In genomic region chr1:210250665-210250997, GRCh38 we compare ENCODE assay signal across 8 cellular contexts. TPM values are rescaled to one million over a fixed set of nuclear protein-coding genes. Genes with fewer than 3 reads are reported as not detected.
DNase-seq lines count a peak whose midpoint lies in the region; ATAC-seq and TF ChIP-seq lines count a peak whose summit lies in the region.

No MANE protein-coding gene starts in this region.

- H3K27me3 Mint-ChIP-seq in CD4-positive, alpha-beta T cell, result peaks cover 87% of the 10 kb centered on the region

- TF ChIP-seq RAD21 in SK-N-SH (IDR thresholded peaks at IDR 0.05; ENCODE audit: low read length), result no peak

- no peak for TF ChIP-seq EP300 in SK-N-SH (IDR thresholded peaks at IDR 0.05; ENCODE audit: borderline replicate concordance in 1 of 2, low read depth in 1 of 2, low read length in 1 of 2)

- H3K27ac ChIP-seq in CD4-positive, alpha-beta T cell (ENCODE audit: low read depth, low read length), result no peak overlapping the region
- peak overlapping the region in 1 of 2 experiments; percentile 83; a peak in 2 of 4 replicates for H3K27ac ChIP-seq in SK-N-SH (ENCODE audit: low read depth in 2 of 2, low read length in 1 of 2)
- H3K27ac ChIP-seq in right cardiac atrium (ENCODE audit: low read length), result no peak overlapping the region
- no peak overlapping the region for H3K27ac ChIP-seq in gastrocnemius medialis

- H3K36me3 ChIP-seq in SK-N-SH (replicated peaks in 1 of 2; ENCODE audit: control insufficient read depth in 1 of 2, insufficient read depth in 2 of 2, low read length in 1 of 2) (no peaks in the 10 kb centered on the region), gastrocnemius medialis (no peaks in the 10 kb centered on the region)

- no peaks in the 10 kb centered on the region for H3F3A ChIP-seq in SK-N-SH (replicated peaks; ENCODE audit: insufficient read depth)

- no peak overlapping the region for H3K27ac Mint-ChIP-seq in CD4-positive, alpha-beta T cell

- H3K9me3 Mint-ChIP-seq in CD4-positive, alpha-beta T cell, result no peaks in the 10 kb centered on the region

- no peak overlapping the region for H3K9ac ChIP-seq in SK-N-SH

- TF ChIP-seq CTCF in CD4-positive, alpha-beta T cell (IDR thresholded peaks at IDR 0.05), result no peak
- TF ChIP-seq CTCF in SK-N-SH (IDR thresholded peaks at IDR 0.05) (no peak), gastrocnemius medialis (IDR thresholded peaks at IDR 0.05 in 4 of 5, conservative IDR thresholded peaks at IDR 0.05 in 1 of 5) (no peak)

- no peak for TF ChIP-seq POLR2A in gastrocnemius medialis (IDR thresholded peaks at IDR 0.05)

- no peaks in the 10 kb centered on the region for H3K9me3 ChIP-seq in CD4-positive, alpha-beta T cell (ENCODE audit: control insufficient read depth, low read length)
- H3K9me3 ChIP-seq in SK-N-SH, result no peaks in the 10 kb centered on the region
- no peaks in the 10 kb centered on the region for H3K9me3 ChIP-seq in right cardiac atrium (ENCODE audit: control insufficient read depth, low read length)
- H3K9me3 ChIP-seq in gastrocnemius medialis, result no peaks in the 10 kb centered on the region

- peak overlapping the region; percentile 81 for H3K4me2 ChIP-seq in SK-N-SH

- H3K4me3 Mint-ChIP-seq in CD4-positive, alpha-beta T cell, result peak overlapping the region; percentile 34

- POLR2A ChIA-PET in CD4-positive, alpha-beta T cell (lab: Charles Lee), result no interaction called here
- POLR2A ChIA-PET in SK-N-SH (lab: Yijun Ruan, JAX), result interaction anchor here (1.2 to 2.6 kb wide), 3 partner anchors 18 to 52 kb away, joined by 3 to 26 read pairs (median 12); partner anchors contain the start of gene SERTAD4

- H3K27me3 ChIP-seq in CD4-positive, alpha-beta T cell (ENCODE audit: control insufficient read depth, insufficient read depth, low read length), result peaks cover 80% of the 10 kb centered on the region
- H3K27me3 ChIP-seq in SK-N-SH (ENCODE audit: insufficient read depth), result no peaks in the 10 kb centered on the region
- H3K27me3 ChIP-seq in right cardiac atrium (ENCODE audit: control insufficient read depth, insufficient read depth), result no peaks in the 10 kb centered on the region
- H3K27me3 ChIP-seq in gastrocnemius medialis, result peaks cover 0 to 17% (median 0%) of the 10 kb centered on the region in 3 donors

- no peaks in the 10 kb centered on the region for H3K36me3 Mint-ChIP-seq in CD4-positive, alpha-beta T cell (ENCODE audit: low read depth)

- H3K79me2 ChIP-seq in SK-N-SH (ENCODE audit: insufficient read depth), result no peaks in the 10 kb centered on the region

- H3K4me1 ChIP-seq in SK-N-SH (ENCODE audit: control insufficient read depth in 1 of 2, insufficient read depth in 2 of 2, low read depth in 1 of 2, low read length in 1 of 2) (peaks cover 11 to 21% of the 10 kb centered on the region in 2 experiments; a peak in 3 of 4 replicates), right cardiac atrium (ENCODE audit: control insufficient read depth, insufficient read depth, low read length) (peaks cover 4% of the 10 kb centered on the region), gastrocnemius medialis (peaks cover 6 to 12% of the 10 kb centered on the region in 2 donors)

- 23% methylated on average over 11 of the region's 11 CpGs for WGBS in SK-N-SH (ENCODE audit: low lambda C conversion rate)
- 15% methylated on average over 11 of the region's 11 CpGs for WGBS in right cardiac atrium

- H2AFZ ChIP-seq in SK-N-SH (ENCODE audit: low read depth), result peak overlapping the region; percentile 45; the same call in 1 of the 2 replicates

- CTCF ChIA-PET in CD4-positive, alpha-beta T cell (lab: Charles Lee), result no interaction called here
- CTCF ChIA-PET in SK-N-SH (lab: Yijun Ruan, JAX), result interaction anchor here (1.0 to 2.5 kb wide), 5 partner anchors 10 to 44 kb away, joined by 3 to 9 read pairs (median 5); partner anchors contain the start of gene SERTAD4

- H3K4me3 ChIP-seq in SK-N-SH (ENCODE audit: low read depth in 2 of 2, low read length in 1 of 2), result peak overlapping the region; percentile 49 to 64
- peak overlapping the region; percentile 52 for H3K4me3 ChIP-seq in right cardiac atrium (ENCODE audit: low read length)
- peak overlapping the region; percentile 43 to 59 (median 52) for H3K4me3 ChIP-seq in gastrocnemius medialis

- in situ Hi-C loops in gastrocnemius medialis (cut with MboI; ENCODE audit: low sequenced_read_pairs in 4 of 4), result no loop called here

- intact Hi-C loops in CD4-positive, alpha-beta T cell (cut with DNase I, micrococcal nuclease), result no loop called here
- intact Hi-C loops in right cardiac atrium (cut with DNase I) (loop anchor here in 1 of 4 donors (10.0 kb wide), 1 partner anchor 54 kb away; no protein-coding TSS in a partner anchor), gastrocnemius medialis (cut with DNase I; ENCODE audit: low total_unique reads) (no loop called here)

- no peak for DNase-seq in CD4-positive, alpha-beta T cell
- peak; percentile 82 for DNase-seq in SK-N-SH
- peak; percentile 41 to 81 (median 78) for DNase-seq in right cardiac atrium
- DNase-seq in gastrocnemius medialis, result no peak
- no peak for DNase-seq in HUDEP-2 (lab: John Stamatoyannopoulos, UW; ENCODE audit: unreplicated experiment in 76 of 76)
- DNase-seq in stimulated activated CD4-positive, alpha-beta T cell treated with anti-CD3 and anti-CD28 coated beads, Interleukin-4, amount 100 ng/mL, for 1 hour, result no peak

- H3K9me2 ChIP-seq in SK-N-SH, result no peaks in the 10 kb centered on the region

- ATAC-seq in CD4-positive, alpha-beta T cell (ENCODE audit: poor library complexity), result no peak
- ATAC-seq in HG02678 (IDR thresholded peaks at IDR 0.05; ENCODE audit: unreplicated experiment) (peak; percentile 14), right cardiac atrium (peak; percentile 59 to 70), gastrocnemius medialis (no peak), GM19397 (IDR thresholded peaks at IDR 0.05; ENCODE audit: unreplicated experiment) (no peak)

- H3K4me1 Mint-ChIP-seq in CD4-positive, alpha-beta T cell (ENCODE audit: low read depth), result peaks cover 20% of the 10 kb centered on the region

- H4K20me1 ChIP-seq in SK-N-SH (ENCODE audit: insufficient read depth), result no peaks in the 10 kb centered on the region

TF ChIP-seq in SK-N-SH, 30 proteins besides CTCF, POLR2A, EP300 and RAD21:
- TF ChIP-seq TCF12 (IDR thresholded peaks at IDR 0.05) (no peak), MXI1 (IDR thresholded peaks at IDR 0.05; ENCODE audit: low read depth, low read length) (0 out of 2 replicates have a peak, but pooled peaks have one; percentile 18), SIN3A (IDR thresholded peaks at IDR 0.05; ENCODE audit: borderline replicate concordance, low read depth, low read length) (no peak), MAX (IDR thresholded peaks at IDR 0.05; ENCODE audit: low read depth) (no peak)

RNA-seq across cellular contexts. Expression of gene SERTAD4, which starts 18.0 kb away (rescaled TPM):
- total RNA-seq in CD4-positive, alpha-beta T cell, result not detected
- polyA plus RNA-seq in SK-N-SH (2012; rRNA removed), result 2.6 and 2.9 TPM in 2 replicates
- 2.8 and 3.5 TPM in 2 replicates for polyA plus RNA-seq in SK-N-SH (2012; cell fraction: cytosol; rRNA removed)
- polyA plus RNA-seq in SK-N-SH (2012; cell fraction: nucleus; rRNA removed), result 1.8 and 3.0 TPM in 2 replicates
- 10 to 100 TPM in 3 of 4 donors, 1 to 10 TPM in 1; 9.5 to 16.4 (median 13.0) TPM for total RNA-seq in right cardiac atrium
- polyA plus RNA-seq in right cardiac atrium, result 1.9 TPM
- under 1 TPM in 3 of 4 donors, not detected in 1; 0.10 to 0.41 (median 0.16) TPM for total RNA-seq in gastrocnemius medialis

Comparison
In these comparisons a context has a peak if more than half of its experiments do, and no peak if none do; other contexts are left out.
1. ATAC-seq: peak in HG02678 (single experiment) and right cardiac atrium (2 of 2); none in CD4-positive, alpha-beta T cell (single experiment), gastrocnemius medialis (0 of 2) and GM19397 (single experiment).
2. DNase-seq: peak in SK-N-SH (single experiment) and right cardiac atrium (3 of 3); none in CD4-positive, alpha-beta T cell (0 of 10), gastrocnemius medialis (0 of 2), HUDEP-2 (0 of 76) and stimulated activated CD4-positive, alpha-beta T cell treated with anti-CD3 and anti-CD28 coated beads, Interleukin-4, amount 100 ng/mL, for 1 hour (single experiment).
3. RNA of gene SERTAD4, which starts 18.0 kb away (total RNA-seq): 9.5 to 16.4 TPM in right cardiac atrium; 0.10 to 0.41 TPM in gastrocnemius medialis and not detected in CD4-positive, alpha-beta T cell; every median in the first group is over 4 times any median in the second.
4. Peak in every context shown above with its lines, with median percentiles within 50 percentile points of each other: H3K4me3 ChIP-seq.